Comparison of ENCODE assay signal across 31 cellular contexts in the genomic region with DNA sequence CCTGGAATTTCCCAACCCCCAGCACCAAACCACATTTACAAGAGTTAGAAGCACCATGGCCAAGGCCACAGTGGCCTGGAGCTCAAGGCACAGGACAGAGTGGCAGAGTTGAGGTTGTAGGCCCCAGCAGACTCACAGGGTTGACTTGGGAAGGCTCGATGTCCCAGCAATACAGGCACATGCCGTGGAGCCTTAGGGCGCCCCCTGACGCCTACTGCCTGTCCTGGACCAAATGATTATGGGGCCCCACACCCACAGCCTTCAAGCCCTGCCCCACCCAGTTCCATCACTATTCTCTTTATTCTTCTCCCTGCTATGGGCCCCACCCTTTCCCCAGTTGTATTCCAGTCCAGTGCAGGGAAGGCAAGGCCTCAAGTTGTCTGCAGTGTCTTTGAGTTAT. TPM values are rescaled to one million over a fixed set of nuclear protein-coding genes. Genes with fewer than 3 reads are reported as not detected.
"Had no signal": no experiment of that assay in that cellular context is flagged by ENCODE, and none has a peak within 500 bp of the region (broad histone marks: within the 10 kb centered on the region; RNA-seq: fewer than 3 reads in every experiment).

A gene (minus strand): TSS at position 234 of the 400 bp plus-strand sequence. CDS start 53 bp downstream, at position 181.

- H3K4me3 Mint-ChIP-seq: activated CD4-positive, alpha-beta memory T cell treated with anti-CD3 and anti-CD28 coated beads, Interleukin-2, amount 10 ng/mL, durations not matched to agents 7 days and 5 days; activated CD4-positive, alpha-beta T cell treated with anti-CD3 and anti-CD28 coated beads for 36 hours; activated naive CD8-positive, alpha-beta T cell treated with anti-CD3 and anti-CD28 coated beads, Interleukin-2, amount 10 ng/mL, durations not matched to agents 7 days and 5 days; activated T-helper 17 cell treated with anti-CD3 and anti-CD28 coated beads, Interleukin-2, amount 50 U/mL, for 72 hours; T-cell had no signal

- H3K27ac ChIP-seq: adrenal gland, breast epithelium, SK-N-MC, VCaP had no signal

- H3K4me3 ChIP-seq: adrenal gland, breast epithelium, SK-N-MC had no signal

- H3K27me3 ChIP-seq: adrenal gland, breast epithelium had no signal

- H3K4me1 ChIP-seq: adrenal gland, breast epithelium had no signal

- H3K9me3 Mint-ChIP-seq: activated CD4-positive, alpha-beta memory T cell treated with anti-CD3 and anti-CD28 coated beads, Interleukin-2, amount 10 ng/mL, durations not matched to agents 7 days and 5 days; activated naive CD8-positive, alpha-beta T cell treated with anti-CD3 and anti-CD28 coated beads, Interleukin-2, amount 10 ng/mL, durations not matched to agents 7 days and 5 days; activated T-helper 17 cell treated with anti-CD3 and anti-CD28 coated beads, Interleukin-2, amount 50 U/mL, for 72 hours; T-cell had no signal

- H3K27me3 Mint-ChIP-seq: activated CD4-positive, alpha-beta memory T cell treated with anti-CD3 and anti-CD28 coated beads, Interleukin-2, amount 10 ng/mL, durations not matched to agents 7 days and 5 days; activated CD4-positive, alpha-beta T cell treated with anti-CD3 and anti-CD28 coated beads for 36 hours; activated naive CD8-positive, alpha-beta T cell treated with anti-CD3 and anti-CD28 coated beads, Interleukin-2, amount 10 ng/mL, durations not matched to agents 7 days and 5 days; activated T-helper 17 cell treated with anti-CD3 and anti-CD28 coated beads, Interleukin-2, amount 50 U/mL, for 72 hours; T-cell had no signal

- H3K36me3 Mint-ChIP-seq: activated naive CD8-positive, alpha-beta T cell treated with anti-CD3 and anti-CD28 coated beads, Interleukin-2, amount 10 ng/mL, durations not matched to agents 7 days and 5 days had no signal

- H3K9me3 ChIP-seq: breast epithelium had no signal

- DNase-seq: activated CD4-positive, alpha-beta memory T cell treated with anti-CD3 and anti-CD28 coated beads, Interleukin-2, amount 10 ng/mL, durations not matched to agents 7 days and 5 days; activated CD4-positive, alpha-beta T cell treated with anti-CD3 and anti-CD28 coated beads for 36 hours; activated CD4-positive, alpha-beta T cell treated with anti-CD3 and anti-CD28 coated beads, Interleukin-2, amount 50 U/mL, for 1 hour; activated gamma-delta T cell treated with Interleukin-2 at 50 U/mL for 16 hours; activated naive CD4-positive, alpha-beta T cell treated with anti-CD3 and anti-CD28 coated beads, Interleukin-2, amount 50 U/mL, for 16 hours; activated naive CD8-positive, alpha-beta T cell treated with anti-CD3 and anti-CD28 coated beads, Interleukin-2, amount 10 ng/mL, durations not matched to agents 7 days and 5 days; activated T-cell treated with anti-CD3 and anti-CD28 coated beads for 4 hours; activated T-cell treated with anti-CD3 and anti-CD28 coated beads, Interleukin-2, amount 50 U/mL, for 48 hours; adrenal gland; anterior cingulate cortex; caudate nucleus; KG1; NCI-H1048; NCI-H146; NCI-H187 treated with DMSO at 0.1 percent for 48 hours; NCI-H2081 treated with DMSO at 0.1 percent for 48 hours; NCI-H526; NCI-H774; T-cell; T-helper 2 cell; T1000 had no signal

- H3K4me1 Mint-ChIP-seq: activated CD4-positive, alpha-beta memory T cell treated with anti-CD3 and anti-CD28 coated beads, Interleukin-2, amount 10 ng/mL, durations not matched to agents 7 days and 5 days; activated CD4-positive, alpha-beta T cell treated with anti-CD3 and anti-CD28 coated beads for 36 hours; activated naive CD8-positive, alpha-beta T cell treated with anti-CD3 and anti-CD28 coated beads, Interleukin-2, amount 10 ng/mL, durations not matched to agents 7 days and 5 days; activated T-helper 17 cell treated with anti-CD3 and anti-CD28 coated beads, Interleukin-2, amount 50 U/mL, for 72 hours; T-cell had no signal

- ATAC-seq: activated CD4-positive, alpha-beta T cell treated with anti-CD3 and anti-CD28 coated beads for 36 hours; activated T-helper 17 cell treated with anti-CD3 and anti-CD28 coated beads, Interleukin-2, amount 50 U/mL, for 72 hours; T-cell had no signal

- H3K27ac Mint-ChIP-seq: activated CD4-positive, alpha-beta memory T cell treated with anti-CD3 and anti-CD28 coated beads, Interleukin-2, amount 10 ng/mL, durations not matched to agents 7 days and 5 days; activated CD4-positive, alpha-beta T cell treated with anti-CD3 and anti-CD28 coated beads for 36 hours; activated naive CD8-positive, alpha-beta T cell treated with anti-CD3 and anti-CD28 coated beads, Interleukin-2, amount 10 ng/mL, durations not matched to agents 7 days and 5 days; activated T-helper 17 cell treated with anti-CD3 and anti-CD28 coated beads, Interleukin-2, amount 50 U/mL, for 72 hours; T-cell had no signal

- H3K36me3 ChIP-seq: adrenal gland, breast epithelium had no signal

RNA-seq across cellular contexts. Expression of the gene that starts here (rescaled TPM):
- total RNA-seq: activated CD4-positive, alpha-beta memory T cell treated with anti-CD3 and anti-CD28 coated beads, Interleukin-2, amount 10 ng/mL, durations not matched to agents 7 days and 5 days; activated CD4-positive, alpha-beta T cell treated with anti-CD3 and anti-CD28 coated beads for 36 hours; activated CD8-positive, alpha-beta memory T cell treated with anti-CD3 and anti-CD28 coated beads for 36 hours; activated naive CD8-positive, alpha-beta T cell treated with anti-CD3 and anti-CD28 coated beads, Interleukin-2, amount 10 ng/mL, durations not matched to agents 7 days and 5 days; activated T-helper 17 cell treated with anti-CD3 and anti-CD28 coated beads, Interleukin-2, amount 50 U/mL, for 72 hours; adrenal gland; breast epithelium; LHCN-M2; M059J; NCI-H460; OCI-LY7; RPMI7951; T-cell had no signal
- polyA plus RNA-seq: adrenal gland had no signal
